Comparison of ENCODE assay signal across 9 cellular contexts in the genomic region with DNA sequence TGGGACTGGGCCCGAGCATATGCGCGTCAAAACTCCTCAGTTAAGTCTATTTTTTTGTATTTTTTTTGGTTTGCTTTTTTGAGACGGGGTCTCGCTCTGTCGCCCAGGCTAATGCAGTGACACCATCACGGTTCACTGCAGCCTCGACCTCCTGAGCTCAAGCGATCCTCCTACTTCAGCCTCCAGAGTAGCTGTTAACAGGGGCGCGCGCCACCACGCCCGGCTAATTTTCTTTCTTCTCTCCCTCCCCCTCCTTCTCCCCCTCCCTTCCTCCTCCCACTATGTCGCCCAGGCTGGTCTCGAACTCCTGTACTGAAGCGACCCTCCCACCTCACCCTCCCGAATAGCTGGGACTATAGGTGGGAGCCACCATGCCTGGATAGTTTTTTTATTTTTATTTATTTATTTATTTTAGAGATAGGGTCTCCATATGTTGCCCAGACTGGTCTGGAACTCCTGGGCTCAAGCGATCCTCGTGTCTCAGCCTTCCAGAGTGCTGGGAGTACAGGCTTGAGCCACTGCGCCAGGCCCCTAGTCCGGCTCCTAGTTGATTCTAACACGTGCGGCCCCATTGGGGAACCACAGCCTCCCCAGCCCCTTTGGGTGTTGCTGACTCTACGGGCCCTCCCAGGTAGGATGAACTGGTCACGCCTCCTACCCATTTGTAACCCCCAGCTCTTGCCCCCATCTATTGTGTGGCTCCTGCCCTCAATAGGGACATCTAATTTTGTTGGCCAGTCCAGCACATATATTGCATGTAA. TPM values are rescaled to one million over a fixed set of nuclear protein-coding genes. Genes with fewer than 3 reads are reported as not detected.
DNase-seq lines count a peak whose midpoint lies in the region; ATAC-seq, FAIRE-seq and TF ChIP-seq lines count a peak whose summit lies in the region.
"Had no signal": no experiment of that assay in that cellular context is flagged by ENCODE, and none has a peak within 500 bp of the region (broad histone marks: within the 10 kb centered on the region; RNA-seq: fewer than 3 reads in every experiment).

No MANE protein-coding gene starts in this region.

- in situ Hi-C loops in GM12878 (cut with MboI): no loop called here

- peak overlapping the region; percentile 72 for H3K27ac ChIP-seq in GM12878 (ENCODE audit: control insufficient read depth, insufficient read depth)
- peak overlapping the region; percentile 87 to 95 for H3K27ac ChIP-seq in tibial artery

- peaks cover 11% of the 10 kb centered on the region for H3K79me2 ChIP-seq in GM12878 (ENCODE audit: control insufficient read depth, insufficient read depth, low read length)

- CTCF ChIA-PET in GM12878 (lab: Yijun Ruan, JAX): interaction anchor here (1.2 kb wide), 1 partner anchor 19 kb away, joined by 4 read pairs; a partner anchor contains a TSS

- H3K36me3 ChIP-seq in GM12878 (ENCODE audit: control insufficient read depth in 2 of 2, insufficient read depth in 2 of 2, low read length in 1 of 2) (no peaks in the 10 kb centered on the region), tibial artery (no peaks in the 10 kb centered on the region)

- no peaks in the 10 kb centered on the region for H4K20me1 ChIP-seq in GM12878 (ENCODE audit: control insufficient read depth, insufficient read depth)

- TF ChIP-seq EP300 in GM12878 (IDR thresholded peaks at IDR 0.05; ENCODE audit: borderline replicate concordance in 1 of 2, control insufficient read depth in 1 of 2, low read depth in 2 of 2, low read length in 2 of 2): no peak

- peak overlapping the region; percentile 69 for H3K9ac ChIP-seq in GM12878 (ENCODE audit: control insufficient read depth, insufficient read depth, low read length)

- RAD21 ChIA-PET in GM12878 (lab: Charles Lee; ENCODE audit: unreplicated experiment): interaction anchor here (0.7 to 2.1 kb wide), 6 partner anchors 19 to 139 kb away, joined by 3 to 11 read pairs (median 4); a partner anchor contains a TSS

- peak overlapping the region; percentile 87 for H3K4me3 ChIP-seq in GM12878
- H3K4me3 ChIP-seq in lower leg skin (ENCODE audit: low read depth, poor library complexity, severe bottlenecking): peak overlapping the region; percentile 31
- peak overlapping the region; percentile 66 to 90 for H3K4me3 ChIP-seq in tibial artery

- SMC1A ChIA-PET in GM12878 (lab: Charles Lee; ENCODE audit: uncharacterized antibody, unreplicated experiment): interaction anchor here (1.4 kb wide), 1 partner anchor 18 kb away, joined by 10 read pairs; a partner anchor contains a TSS

- H3K9me3 ChIP-seq in GM12878 (replicated peaks; ENCODE audit: control insufficient read depth, insufficient read depth, low read length) (no peaks in the 10 kb centered on the region), tibial artery (no peaks in the 10 kb centered on the region)

- no peak for ATAC-seq in GM12878

- TF ChIP-seq POLR2A in GM12878 (IDR thresholded peaks at IDR 0.05; ENCODE audit: low read depth, low read length) (no peak), lower leg skin (IDR thresholded peaks at IDR 0.05) (no peak)

- H3K27me3 ChIP-seq in GM12878 (replicated peaks in 1 of 2; ENCODE audit: control insufficient read depth in 2 of 2, insufficient read depth in 2 of 2, low read length in 1 of 2): no peaks in the 10 kb centered on the region
- H3K27me3 ChIP-seq in tibial artery: no peaks in the 10 kb centered on the region

- FAIRE-seq in GM12878 (lab: Jason Lieb, UNC): no peak

- TF ChIP-seq CTCF in GM12878 (IDR thresholded peaks at IDR 0.05 in 2 of 3, conservative IDR thresholded peaks at IDR 0.05 in 1 of 3; ENCODE audit: control insufficient read depth in 2 of 3, extremely low read depth in 1 of 3, insufficient read depth in 1 of 3, low read depth in 3 of 3, low read length in 3 of 3) (no peak), lower leg skin (IDR thresholded peaks at IDR 0.05) (no peak), tibial artery (IDR thresholded peaks at IDR 0.05) (no peak)

- TSS peak; percentile 65 for BruUV-seq in GM12878 (replicated peaks; lab: Mats Ljungman, UMichigan)

- peak; percentile 55 for DNase-seq in activated CD8-positive, alpha-beta memory T cell treated with anti-CD3 and anti-CD28 coated beads, Interleukin-2, amount 50 U/mL, for 48 hours
- no peak for DNase-seq in activated CD8-positive, alpha-beta memory T cell treated with anti-CD3 and anti-CD28 coated beads for 24 hours
- DNase-seq in GM12878 (ENCODE audit: low read depth, low spot score) (no peak), lower leg skin (ENCODE audit: low spot score in 2 of 2) (no peak), tibial artery (no peak), GM19240 (ENCODE audit: insufficient read length, low spot score) (no peak), NCI-H128 (lab: John Stamatoyannopoulos, UW; ENCODE audit: unreplicated experiment) (no peak)
- no peak for DNase-seq in stimulated activated CD4-positive, alpha-beta T cell treated with anti-CD3 and anti-CD28 coated beads, Interleukin-2, amount 100 ng/mL, for 24 hours

- H3K4me1 ChIP-seq in GM12878 (ENCODE audit: control insufficient read depth, insufficient read depth, low read length) (peaks cover 24% of the 10 kb centered on the region), tibial artery (peaks cover 6 to 39% (median 34%) of the 10 kb centered on the region in 4 donors)

- WGBS in GM12878 (ENCODE audit: insufficient coverage, insufficient replicate concordance, low lambda C conversion rate, missing lambda C conversion rate): 10% methylated on average over 26 of the region's 26 CpGs
- 27 to 30% methylated on average over 26 of the region's 26 CpGs for WGBS in lower leg skin, 2 donors

- H2AFZ ChIP-seq in GM12878 (ENCODE audit: control insufficient read depth, low read depth, low read length): peak overlapping the region; percentile 28

- peak overlapping the region; percentile 32 for H3K4me2 ChIP-seq in GM12878 (ENCODE audit: control insufficient read depth, insufficient read depth)

- POLR2A ChIA-PET in GM12878 (lab: Charles Lee): interaction anchor here (0.6 to 2.1 kb wide), 13 partner anchors 10 to 1218 kb away, joined by 3 to 13 read pairs (median 4); a partner anchor contains a TSS

- TF ChIP-seq RAD21 in GM12878 (IDR thresholded peaks at IDR 0.05; ENCODE audit: insufficient read depth, low read depth, low read length): no peak

- intact Hi-C loops in GM12878 (cut with micrococcal nuclease; ENCODE audit: unreplicated experiment): loop anchor here (2.0 kb wide), 3 partner anchors 19 to 137 kb away; a partner anchor contains a TSS
- intact Hi-C loops in lower leg skin (cut with DNase I; ENCODE audit: low total_unique reads): no loop called here
- intact Hi-C loops in tibial artery (cut with DNase I; ENCODE audit: low total_unique reads): loop anchor here (2.0 kb wide), 1 partner anchor 19 kb away; a partner anchor contains a TSS

RNA-seq across cellular contexts. Expression of a gene that starts 0.8 kb away (rescaled TPM):
- total RNA-seq in GM12878 (2013; cell fraction: nucleolus; rRNA removed): 0.88 and 1.6 TPM in 2 replicates
- total RNA-seq in GM12878 (2014; rRNA removed) (2.1 and 2.9 TPM in 2 replicates), GM12878 (2014; rRNA removed; fragmentation: Illumina TruSeq; extraction: Trizol) (0.18 and 0.23 TPM in 2 replicates), GM12878 (2021) (2.1 and 2.6 TPM in 2 replicates), lower leg skin (10 to 100 TPM in 2 of 4 donors, 1 to 10 TPM in 2; 4.7 to 12.0 (median 8.5) TPM)
- polyA plus RNA-seq in GM12878 (2011; ENCODE audit: low read depth): 0.28 TPM
- polyA plus RNA-seq in GM12878 (2011; rRNA removed) (0.06 and 0.11 TPM in 2 replicates), GM12878 (2014; fragmentation: Illumina TruSeq; extraction: Trizol) (0.07 and 0.11 TPM in 2 replicates), GM12878 (2014; fragmentation: Nextera tagmentation; extraction: Ambion mirVana) (not detected), GM12878 (2014; rRNA removed) (2.4 TPM in 2 replicates), GM12878 (2016; fragmentation: Nextera tagmentation; extraction: Ambion mirVana) (1 to 10 TPM; 1.6 to 2.4 TPM)
- 0.36 and 0.65 TPM in 2 replicates for polyA plus RNA-seq in GM12878 (2011; cell fraction: cytosol; rRNA removed)
- polyA plus RNA-seq in GM12878 (2011; cell fraction: nucleus; rRNA removed): 0.86 and 0.90 TPM in 2 replicates
- polyA plus RNA-seq in GM12878 (2012): 1.1 and 1.3 TPM in 2 replicates
- polyA minus RNA-seq in GM12878 (2011; rRNA and poly(A)+ RNA removed): 0.10 TPM in 1 of 2 replicates, not detected in the other
- not detected in 2 replicates for polyA minus RNA-seq in GM12878 (2011; cell fraction: cytosol; rRNA and poly(A)+ RNA removed)
- 0.24 and 0.29 TPM in 2 replicates for polyA minus RNA-seq in GM12878 (2011; cell fraction: nucleus; rRNA and poly(A)+ RNA removed)

RNA-seq across cellular contexts. Expression of a gene that starts 5.4 kb away (rescaled TPM):
- total RNA-seq in GM12878 (2013; cell fraction: nucleolus; rRNA removed): 391 and 397 TPM in 2 replicates
- total RNA-seq in GM12878 (2014; rRNA removed) (3,412 and 3,652 TPM in 2 replicates), GM12878 (2014; rRNA removed; fragmentation: Illumina TruSeq; extraction: Trizol) (1,272 and 1,313 TPM in 2 replicates), GM12878 (2021) (1,860 and 1,884 TPM in 2 replicates), lower leg skin (1,000 to 10,000 TPM; 1,758 to 2,840 (median 2,497) TPM)
- polyA plus RNA-seq in GM12878 (2011; ENCODE audit: low read depth): 1,793 TPM
- polyA plus RNA-seq in GM12878 (2011; rRNA removed) (1,293 and 2,957 TPM in 2 replicates), GM12878 (2014; fragmentation: Illumina TruSeq; extraction: Trizol) (511 and 1,491 TPM in 2 replicates), GM12878 (2014; fragmentation: Nextera tagmentation; extraction: Ambion mirVana) (1,000 to 10,000 TPM; 1,983 to 2,378 TPM), GM12878 (2014; rRNA removed) (3,473 and 3,824 TPM in 2 replicates), GM12878 (2016; fragmentation: Nextera tagmentation; extraction: Ambion mirVana) (1,000 to 10,000 TPM; 1,284 to 1,376 TPM)
- polyA plus RNA-seq in GM12878 (2011; cell fraction: cytosol; rRNA removed): 4,127 and 5,427 TPM in 2 replicates
- 1,885 and 2,356 TPM in 2 replicates for polyA plus RNA-seq in GM12878 (2011; cell fraction: nucleus; rRNA removed)
- 2,437 and 3,174 TPM in 2 replicates for polyA plus RNA-seq in GM12878 (2012)
- 2,420 and 3,199 TPM in 2 replicates for polyA minus RNA-seq in GM12878 (2011; rRNA and poly(A)+ RNA removed)
- polyA minus RNA-seq in GM12878 (2011; cell fraction: cytosol; rRNA and poly(A)+ RNA removed): 443 and 480 TPM in 2 replicates
- 359 and 419 TPM in 2 replicates for polyA minus RNA-seq in GM12878 (2011; cell fraction: nucleus; rRNA and poly(A)+ RNA removed)

RNA-seq across cellular contexts. Expression of a gene that starts 13.8 kb away (rescaled TPM):
- total RNA-seq in GM12878 (2013; cell fraction: nucleolus; rRNA removed): 0.75 TPM in 1 of 2 replicates, not detected in the other
- total RNA-seq in GM12878 (2014; rRNA removed) (not detected in 2 replicates), GM12878 (2014; rRNA removed; fragmentation: Illumina TruSeq; extraction: Trizol) (not detected in 2 replicates), GM12878 (2021) (0.27 and 0.28 TPM in 2 replicates), lower leg skin (10 to 100 TPM; 30.4 to 62.7 (median 42.7) TPM)
- not detected for polyA plus RNA-seq in GM12878 (2011; ENCODE audit: low read depth)
- polyA plus RNA-seq in GM12878 (2011; rRNA removed) (not detected in 2 replicates), GM12878 (2014; fragmentation: Illumina TruSeq; extraction: Trizol) (not detected in 2 replicates), GM12878 (2014; fragmentation: Nextera tagmentation; extraction: Ambion mirVana) (not detected), GM12878 (2014; rRNA removed) (0.22 and 0.27 TPM in 2 replicates), GM12878 (2016; fragmentation: Nextera tagmentation; extraction: Ambion mirVana) (not detected)
- polyA plus RNA-seq in GM12878 (2011; cell fraction: cytosol; rRNA removed): not detected in 2 replicates
- polyA plus RNA-seq in GM12878 (2011; cell fraction: nucleus; rRNA removed): 0.38 and 0.39 TPM in 2 replicates
- polyA plus RNA-seq in GM12878 (2012): not detected in 2 replicates
- polyA minus RNA-seq in GM12878 (2011; rRNA and poly(A)+ RNA removed): 0.21 TPM in 1 of 2 replicates, not detected in the other
- polyA minus RNA-seq in GM12878 (2011; cell fraction: cytosol; rRNA and poly(A)+ RNA removed): not detected in 2 replicates
- polyA minus RNA-seq in GM12878 (2011; cell fraction: nucleus; rRNA and poly(A)+ RNA removed): 1.7 and 6.7 TPM in 2 replicates
- total RNA-seq: Daoy had no signal

RNA-seq across cellular contexts. Expression of a gene that starts 19.1 kb away (rescaled TPM):
- total RNA-seq in GM12878 (2013; cell fraction: nucleolus; rRNA removed): 3.5 and 4.0 TPM in 2 replicates
- total RNA-seq in GM12878 (2014; rRNA removed) (0.44 and 0.73 TPM in 2 replicates), GM12878 (2014; rRNA removed; fragmentation: Illumina TruSeq; extraction: Trizol) (0.09 and 0.18 TPM in 2 replicates), GM12878 (2021) (0.66 and 0.82 TPM in 2 replicates), lower leg skin (1 to 10 TPM; 1.4 to 3.1 (median 1.5) TPM)
- 0.38 TPM for polyA plus RNA-seq in GM12878 (2011; ENCODE audit: low read depth)
- polyA plus RNA-seq in GM12878 (2011; rRNA removed) (0.27 and 0.29 TPM in 2 replicates), GM12878 (2014; fragmentation: Illumina TruSeq; extraction: Trizol) (0.05 and 0.16 TPM in 2 replicates), GM12878 (2014; fragmentation: Nextera tagmentation; extraction: Ambion mirVana) (under 1 TPM; 0.16 TPM), GM12878 (2014; rRNA removed) (0.37 and 0.51 TPM in 2 replicates), GM12878 (2016; fragmentation: Nextera tagmentation; extraction: Ambion mirVana) (under 1 TPM; 0.28 to 0.68 TPM)
- 0.40 and 0.64 TPM in 2 replicates for polyA plus RNA-seq in GM12878 (2011; cell fraction: cytosol; rRNA removed)
- polyA plus RNA-seq in GM12878 (2011; cell fraction: nucleus; rRNA removed): 1.9 and 2.4 TPM in 2 replicates
- 1.1 and 1.7 TPM in 2 replicates for polyA plus RNA-seq in GM12878 (2012)
- polyA minus RNA-seq in GM12878 (2011; rRNA and poly(A)+ RNA removed): 0.51 and 1.5 TPM in 2 replicates
- polyA minus RNA-seq in GM12878 (2011; cell fraction: cytosol; rRNA and poly(A)+ RNA removed): 0.27 and 0.83 TPM in 2 replicates
- 0.73 and 1.6 TPM in 2 replicates for polyA minus RNA-seq in GM12878 (2011; cell fraction: nucleus; rRNA and poly(A)+ RNA removed)

RNA-seq across cellular contexts. Expression of a gene that starts 26.8 kb away (rescaled TPM):
- total RNA-seq in GM12878 (2013; cell fraction: nucleolus; rRNA removed): 26.4 and 31.6 TPM in 2 replicates
- total RNA-seq in GM12878 (2014; rRNA removed): 9.5 and 10.7 TPM in 2 replicates
- 4.8 and 5.1 TPM in 2 replicates for total RNA-seq in GM12878 (2014; rRNA removed; fragmentation: Illumina TruSeq; extraction: Trizol)
- 9.7 and 10.3 TPM in 2 replicates for total RNA-seq in GM12878 (2021)
- polyA plus RNA-seq in GM12878 (2011; ENCODE audit: low read depth): 3.2 TPM
- polyA plus RNA-seq in GM12878 (2011; rRNA removed): 7.6 and 8.4 TPM in 2 replicates
- 8.7 and 9.6 TPM in 2 replicates for polyA plus RNA-seq in GM12878 (2011; cell fraction: cytosol; rRNA removed)
- 7.9 and 8.7 TPM in 2 replicates for polyA plus RNA-seq in GM12878 (2011; cell fraction: nucleus; rRNA removed)
- polyA plus RNA-seq in GM12878 (2012): 3.8 and 5.6 TPM in 2 replicates
- polyA plus RNA-seq in GM12878 (2014; fragmentation: Illumina TruSeq; extraction: Trizol): 5.9 and 6.2 TPM in 2 replicates
- polyA plus RNA-seq in GM12878 (2014; fragmentation: Nextera tagmentation; extraction: Ambion mirVana): 1 to 10 TPM; 2.0 to 2.6 TPM
- polyA plus RNA-seq in GM12878 (2014; rRNA removed): 6.3 and 7.3 TPM in 2 replicates
- 1 to 10 TPM; 5.9 to 6.9 TPM for polyA plus RNA-seq in GM12878 (2016; fragmentation: Nextera tagmentation; extraction: Ambion mirVana)
- polyA minus RNA-seq in GM12878 (2011; rRNA and poly(A)+ RNA removed): 11.6 and 13.5 TPM in 2 replicates
- 3.7 and 4.4 TPM in 2 replicates for polyA minus RNA-seq in GM12878 (2011; cell fraction: cytosol; rRNA and poly(A)+ RNA removed)
- 5.0 and 12.0 TPM in 2 replicates for polyA minus RNA-seq in GM12878 (2011; cell fraction: nucleus; rRNA and poly(A)+ RNA removed)
- 10 to 100 TPM; 16.9 to 28.6 (median 23.4) TPM for total RNA-seq in lower leg skin

Comparison
In these comparisons a context has a peak if more than half of its experiments do, and no peak if none do; other contexts are left out.
1. H3K4me3 ChIP-seq: peak in every context shown above with its lines; median percentile 87 in GM12878; 78 in tibial artery; 31 in lower leg skin.
2. RNA of a gene that starts 13.8 kb away (total RNA-seq): 30.4 to 62.7 TPM in lower leg skin; 0.27 to 0.75 TPM in GM12878; every median in the first group is over 10 times any median in the second.